Comparison of ENCODE assay signal across 20 cellular contexts in the genomic region with DNA sequence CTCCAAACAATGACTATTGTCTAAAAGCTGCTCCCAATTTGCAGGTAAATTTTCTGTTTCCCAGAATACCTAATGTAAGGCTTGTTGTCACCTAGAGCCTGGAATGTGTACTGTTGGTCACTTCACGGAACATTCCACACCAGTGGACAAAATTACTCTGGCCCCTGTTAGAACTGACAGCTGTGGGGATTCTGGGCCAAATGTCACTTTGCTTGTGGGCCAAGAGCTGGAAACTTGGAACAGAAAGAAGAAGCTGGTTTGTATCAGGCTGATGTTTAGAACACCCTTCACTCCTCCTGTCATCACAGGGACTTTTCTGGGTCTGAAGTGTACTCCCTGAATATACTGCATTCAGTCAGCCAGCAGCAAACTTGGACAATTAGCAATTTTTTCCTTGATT.
DNase-seq lines count a peak whose midpoint lies in the region; ATAC-seq, FAIRE-seq and TF ChIP-seq lines count a peak whose summit lies in the region.
"Had no signal": no experiment of that assay in that cellular context is flagged by ENCODE, and none has a peak within 500 bp of the region (broad histone marks: within the 10 kb centered on the region; RNA-seq: fewer than 3 reads in every experiment).

No MANE protein-coding gene starts in this region.

- BruUV-seq in HepG2 (replicated peaks; lab: Mats Ljungman, UMichigan): no TSS peak
- no TSS peak for BruUV-seq in PC-3 (replicated peaks; lab: Mats Ljungman, UMichigan)

- POLR2A ChIA-PET in HepG2 (lab: Yijun Ruan, JAX): no interaction called here
- POLR2A ChIA-PET in PC-3 (lab: Charles Lee; ENCODE audit: unreplicated experiment): no interaction called here

- H3K36me3 ChIP-seq in liver (ENCODE audit: control insufficient read depth in 4 of 4, insufficient read depth in 3 of 4, low read depth in 1 of 4, low read length in 3 of 4) (no peaks in the 10 kb centered on the region), HepG2 (replicated peaks in 1 of 2; ENCODE audit: control insufficient read depth in 1 of 2, insufficient read depth in 2 of 2, low read length in 2 of 2) (no peaks in the 10 kb centered on the region), PC-3 (ENCODE audit: low read depth, low read length) (no peaks in the 10 kb centered on the region)
- H3K36me3 ChIP-seq: BLaER1 treated with 17β-estradiol and CSF1 and Interleukin-3, amounts not matched to agents 10 nM and 100 nM had no signal

- WGBS in liver: 73% methylated on average over 1 of the region's 1 CpG
- WGBS in HepG2 (ENCODE audit: low lambda C conversion rate): no CpG with 5 or more reads among the region's 1 CpG
- 22% methylated on average over 1 of the region's 1 CpG for WGBS in right cardiac atrium

- peaks cover 13% of the 10 kb centered on the region for H3K4me1 Mint-ChIP-seq in progenitor cell of endocrine pancreas (ENCODE audit: low read depth)
- H3K4me1 Mint-ChIP-seq: CD4-positive, alpha-beta memory T cell had no signal

- H3K4me3 Mint-ChIP-seq in progenitor cell of endocrine pancreas (ENCODE audit: low read depth): no peak overlapping the region
- H3K4me3 Mint-ChIP-seq: CD4-positive, alpha-beta memory T cell had no signal

- no peaks in the 10 kb centered on the region for H3K27me3 ChIP-seq in liver (ENCODE audit: control insufficient read depth in 4 of 4, insufficient read depth in 4 of 4, low read length in 3 of 4)
- no peaks in the 10 kb centered on the region for H3K27me3 ChIP-seq in HepG2 (ENCODE audit: control insufficient read depth in 1 of 2, insufficient read depth in 2 of 2, low read length in 2 of 2)
- H3K27me3 ChIP-seq in right cardiac atrium (ENCODE audit: control insufficient read depth, insufficient read depth): no peaks in the 10 kb centered on the region
- no peaks in the 10 kb centered on the region for H3K27me3 ChIP-seq in PC-3 (ENCODE audit: low read length)
- H3K27me3 ChIP-seq: BLaER1 treated with 17β-estradiol and CSF1 and Interleukin-3, amounts not matched to agents 10 nM and 100 nM had no signal

- H3K36me3 Mint-ChIP-seq in progenitor cell of endocrine pancreas (ENCODE audit: insufficient read depth): no peaks in the 10 kb centered on the region
- H3K36me3 Mint-ChIP-seq: CD4-positive, alpha-beta memory T cell had no signal

- H3K27ac Mint-ChIP-seq in progenitor cell of endocrine pancreas: no peak overlapping the region
- H3K27ac Mint-ChIP-seq: CD4-positive, alpha-beta memory T cell had no signal

- H2AFZ ChIP-seq in HepG2 (ENCODE audit: low read length): no peak overlapping the region
- H2AFZ ChIP-seq in PC-3 (ENCODE audit: low read length): no peak overlapping the region

- no peaks in the 10 kb centered on the region for H3K27me3 Mint-ChIP-seq in progenitor cell of endocrine pancreas
- H3K27me3 Mint-ChIP-seq: CD4-positive, alpha-beta memory T cell had no signal

- CTCF ChIA-PET in HepG2 (lab: Yijun Ruan, JAX; ENCODE audit: low intra/inter-chr PET ratio, low total read pairs): no interaction called here
- CTCF ChIA-PET in PC-3 (lab: Charles Lee): interaction anchor here (0.6 kb wide), 1 partner anchor 111 kb away, joined by 3 read pairs; no protein-coding TSS in a partner anchor

- no peaks in the 10 kb centered on the region for H3K79me2 ChIP-seq in HepG2 (ENCODE audit: insufficient read depth, low read length)
- no peaks in the 10 kb centered on the region for H3K79me2 ChIP-seq in PC-3 (ENCODE audit: low read length)

- in situ Hi-C loops in HepG2 (cut with HindIII; ENCODE audit: extremely low pct_ligation_motif_present, low pct_unique_long_range_greater_than_20kb): no loop called here

- no peak overlapping the region for H3K4me2 ChIP-seq in HepG2 (ENCODE audit: low read depth, low read length)
- no peak overlapping the region for H3K4me2 ChIP-seq in PC-3 (ENCODE audit: low read length)
- H3K4me2 ChIP-seq: BLaER1 treated with 17β-estradiol and CSF1 and Interleukin-3, amounts not matched to agents 10 nM and 100 nM; KMS-11 had no signal

- no peaks in the 10 kb centered on the region for H3K9me2 ChIP-seq in PC-3 (replicated peaks; ENCODE audit: low read length)

- H3K27ac ChIP-seq in liver (ENCODE audit: low read depth in 1 of 2, low read length in 2 of 2) (no peak overlapping the region), HepG2 (ENCODE audit: extremely low read length, insufficient read depth, low read length) (no peak overlapping the region), right cardiac atrium (ENCODE audit: low read length) (no peak overlapping the region), PC-3 (ENCODE audit: low read length) (no peak overlapping the region)
- H3K27ac ChIP-seq: BLaER1 treated with 17β-estradiol and CSF1 and Interleukin-3, amounts not matched to agents 10 nM and 100 nM; KMS-11 had no signal

- no peak overlapping the region for H3K4me3 ChIP-seq in liver (ENCODE audit: low read depth in 1 of 3, low read length in 3 of 3)
- no peak overlapping the region for H3K4me3 ChIP-seq in HepG2 (replicated peaks in 1 of 3; ENCODE audit: insufficient read depth in 1 of 3, low read depth in 2 of 3, low read length in 3 of 3)
- no peak overlapping the region for H3K4me3 ChIP-seq in right cardiac atrium (ENCODE audit: low read length)
- no peak overlapping the region for H3K4me3 ChIP-seq in PC-3 (ENCODE audit: low read length)
- H3K4me3 ChIP-seq: BLaER1 treated with 17β-estradiol and CSF1 and Interleukin-3, amounts not matched to agents 10 nM and 100 nM; GM12878 had no signal

- no peaks in the 10 kb centered on the region for H3K9me3 ChIP-seq in liver (ENCODE audit: control insufficient read depth in 4 of 4, low read length in 3 of 4)
- H3K9me3 ChIP-seq in HepG2 (ENCODE audit: low read length): peaks cover 92% of the 10 kb centered on the region
- no peaks in the 10 kb centered on the region for H3K9me3 ChIP-seq in right cardiac atrium (ENCODE audit: control insufficient read depth, low read length)
- no peaks in the 10 kb centered on the region for H3K9me3 ChIP-seq in PC-3 (ENCODE audit: low read length)
- H3K9me3 ChIP-seq: BLaER1 treated with 17β-estradiol and CSF1 and Interleukin-3, amounts not matched to agents 10 nM and 100 nM had no signal

- intact Hi-C loops in HepG2 (cut with micrococcal nuclease; ENCODE audit: unreplicated experiment): no loop called here
- intact Hi-C loops in right cardiac atrium (cut with DNase I): no loop called here
- intact Hi-C loops in PC-3 (cut with micrococcal nuclease): no loop called here

- TF ChIP-seq RAD21 in liver (IDR thresholded peaks at IDR 0.05) (no peak), HepG2 (CRISPR knock-in tag; IDR thresholded peaks at IDR 0.05) (no peak)

- H3K4me1 ChIP-seq in liver (ENCODE audit: control insufficient read depth in 4 of 4, insufficient read depth in 4 of 4, low read length in 3 of 4): no peaks in the 10 kb centered on the region
- no peaks in the 10 kb centered on the region for H3K4me1 ChIP-seq in HepG2 (ENCODE audit: insufficient read depth, low read length)
- H3K4me1 ChIP-seq in right cardiac atrium (ENCODE audit: control insufficient read depth, insufficient read depth, low read length): no peaks in the 10 kb centered on the region
- H3K4me1 ChIP-seq in PC-3 (ENCODE audit: insufficient read depth, low read length): peaks cover 6% of the 10 kb centered on the region; the same call in 1 of the 2 replicates
- H3K4me1 ChIP-seq: BLaER1 treated with 17β-estradiol and CSF1 and Interleukin-3, amounts not matched to agents 10 nM and 100 nM had no signal

- DNase-seq in HepG2 (ENCODE audit: low spot score) (no peak), right cardiac atrium (peak; percentile 28 to 68 (median 58)), progenitor cell of endocrine pancreas (ENCODE audit: low spot score, unreplicated experiment) (no peak), urothelium cell line (ENCODE audit: low spot score) (no peak), PC-3 (no peak)
- DNase-seq in stimulated activated naive CD8-positive, alpha-beta T cell treated with anti-CD3 and anti-CD28 coated beads, Interleukin-15, Interleukin-2, amounts not matched to agents 100 U/mL and 50 U/mL, for 24 hours: no peak
- DNase-seq: CD4-positive, alpha-beta memory T cell; DND-41; IMR-90; NCI-H1105; NCI-H146; NCI-H2029 treated with DMSO at 0.1 percent for 48 hours; SHP77 treated with DMSO at 0.1 percent for 48 hours had no signal

- no peaks in the 10 kb centered on the region for H3F3A ChIP-seq in PC-3 (ENCODE audit: low read length, unreplicated experiment)

- TF ChIP-seq EP300 in HepG2 (IDR thresholded peaks at IDR 0.05; ENCODE audit: low read depth in 2 of 2, low read length in 2 of 2): no peak
- no peak for TF ChIP-seq EP300 in HepG2 (CRISPR knock-in tag; IDR thresholded peaks at IDR 0.05; ENCODE audit: borderline replicate concordance)

- TF ChIP-seq CTCF in liver (IDR thresholded peaks at IDR 0.05; ENCODE audit: low read depth, low read length, missing input control): no peak
- no peak for TF ChIP-seq CTCF in HepG2 (CRISPR knock-in tag; IDR thresholded peaks at IDR 0.05)
- TF ChIP-seq CTCF in progenitor cell of endocrine pancreas (IDR thresholded peaks at IDR 0.05; ENCODE audit: unreplicated experiment): peak; percentile 16
- TF ChIP-seq CTCF in PC-3 (conservative IDR thresholded peaks at IDR 0.05; ENCODE audit: low read depth, low read length): no peak

- no peak overlapping the region for H3K9ac ChIP-seq in liver (ENCODE audit: low read depth in 1 of 2, low read length in 2 of 2)
- H3K9ac ChIP-seq in HepG2 (ENCODE audit: insufficient read depth, low read depth, low read length): no peak overlapping the region
- H3K9ac ChIP-seq in PC-3 (ENCODE audit: low read length): no peak overlapping the region
- H3K9ac ChIP-seq: BLaER1 treated with 17β-estradiol and CSF1 and Interleukin-3, amounts not matched to agents 10 nM and 100 nM; KMS-11 had no signal

- FAIRE-seq in HepG2 (lab: Jason Lieb, UNC): no peak
- no peak for FAIRE-seq in urothelium cell line (lab: Jason Lieb, UNC)
- FAIRE-seq: GM12878, H54, HTR-8/SVneo had no signal

- no peak for ATAC-seq in HepG2
- peak; percentile 93 to 96 for ATAC-seq in right cardiac atrium
- ATAC-seq in PC-3: no peak
- no peak for ATAC-seq in GM18870 (IDR thresholded peaks at IDR 0.05; ENCODE audit: unreplicated experiment)
- ATAC-seq in stimulated activated naive CD8-positive, alpha-beta T cell treated with anti-CD3 and anti-CD28 coated beads, Interleukin-15, Interleukin-2, amounts not matched to agents 100 U/mL and 50 U/mL, for 24 hours: no peak
- ATAC-seq: GM12878 had no signal

- H3K9me3 Mint-ChIP-seq in progenitor cell of endocrine pancreas (ENCODE audit: low read depth): peaks cover 17% of the 10 kb centered on the region

- H4K20me1 ChIP-seq in HepG2 (ENCODE audit: insufficient read depth, low read length) (no peaks in the 10 kb centered on the region), PC-3 (ENCODE audit: low read length) (no peaks in the 10 kb centered on the region)
- H4K20me1 ChIP-seq: BLaER1 treated with 17β-estradiol and CSF1 and Interleukin-3, amounts not matched to agents 10 nM and 100 nM had no signal

- TF ChIP-seq POLR2A in HepG2 (IDR thresholded peaks at IDR 0.05; ENCODE audit: insufficient read depth in 1 of 2, low read depth in 2 of 2, low read length in 2 of 2): no peak

TF ChIP-seq in liver, 16 proteins besides CTCF, POLR2A, EP300 and RAD21:
- TF ChIP-seq NR2F2 (IDR thresholded peaks at IDR 0.05): peak; percentile 82
- no peak for TF ChIP-seq SP1 (IDR thresholded peaks at IDR 0.05)

TF ChIP-seq in HepG2, 621 proteins besides CTCF, POLR2A, EP300 and RAD21 (continues in another document):
- TF ChIP-seq SNRNP70 (IDR thresholded peaks at IDR 0.05; ENCODE audit: low read depth, low read length): no peak
- TF ChIP-seq ZNF747 (CRISPR knock-in tag; IDR thresholded peaks at IDR 0.05; ENCODE audit: borderline replicate concordance): no peak

Comparison
In these comparisons a context has a peak if more than half of its experiments do, and no peak if none do; other contexts are left out.
1. ATAC-seq: peak in right cardiac atrium (2 of 2); none in HepG2 (single experiment), PC-3 (single experiment), GM18870 (single experiment) and stimulated activated naive CD8-positive, alpha-beta T cell treated with anti-CD3 and anti-CD28 coated beads, Interleukin-15, Interleukin-2, amounts not matched to agents 100 U/mL and 50 U/mL, for 24 hours (single experiment).
2. DNase-seq: peak in right cardiac atrium (3 of 3); none in HepG2 (single experiment), progenitor cell of endocrine pancreas (single experiment), urothelium cell line (single experiment), PC-3 (single experiment) and stimulated activated naive CD8-positive, alpha-beta T cell treated with anti-CD3 and anti-CD28 coated beads, Interleukin-15, Interleukin-2, amounts not matched to agents 100 U/mL and 50 U/mL, for 24 hours (single experiment).